Comparison of ENCODE assay signal across 30 cellular contexts in genomic region chr6:44949595-44950201, GRCh38.
"Had no signal": no experiment of that assay in that cellular context is flagged by ENCODE, and none has a peak within 500 bp of the region (broad histone marks: within the 10 kb centered on the region; RNA-seq: fewer than 3 reads in every experiment).

No MANE protein-coding gene starts in this region.

- ATAC-seq: naive thymus-derived CD4-positive, alpha-beta T cell; natural killer cell; psoas muscle; right cardiac atrium; sciatic nerve; stimulated activated naive B cell treated with anti-CD40 and anti-IgM and Interleukin-4, amounts not matched to agents 10 μg/mL and 1 μg/mL and 100 μg/mL, for 72 hours; upper lobe of right lung had no signal

- H3K27ac ChIP-seq: neural progenitor cell, ovary, parathyroid adenoma, psoas muscle, skin epidermis, spleen, stomach, thoracic aorta, thyroid gland, tibial nerve, upper lobe of right lung, uterus had no signal

- H3K36me3 ChIP-seq: neural progenitor cell, ovary, thyroid gland, upper lobe of right lung, uterus had no signal

- H3K79me2 ChIP-seq: parathyroid adenoma had no signal

- H3K4me3 Mint-ChIP-seq: naive thymus-derived CD4-positive, alpha-beta T cell; natural killer cell; nephron; neural progenitor cell; stimulated activated naive B cell treated with anti-CD40 and anti-IgM and Interleukin-4, amounts not matched to agents 10 μg/mL and 1 μg/mL and 100 μg/mL, for 72 hours; stimulated activated naive CD8-positive, alpha-beta T cell treated with anti-CD3 and anti-CD28 coated beads, Interleukin-15, Interleukin-2, amounts not matched to agents 100 ng/mL and 50 ng/mL, for 24 hours; type B pancreatic cell had no signal

- H3K27me3 Mint-ChIP-seq: naive thymus-derived CD4-positive, alpha-beta T cell; progenitor cell of endocrine pancreas; stimulated activated naive B cell treated with anti-CD40 and anti-IgM and Interleukin-4, amounts not matched to agents 10 μg/mL and 1 μg/mL and 100 μg/mL, for 72 hours; stimulated activated naive CD8-positive, alpha-beta T cell treated with anti-CD3 and anti-CD28 coated beads, Interleukin-15, Interleukin-2, amounts not matched to agents 100 ng/mL and 50 ng/mL, for 24 hours; type B pancreatic cell had no signal

- H3K4me1 ChIP-seq: neural progenitor cell, parathyroid adenoma, psoas muscle, spleen, stomach, thyroid gland, tibial nerve, upper lobe of right lung, uterus had no signal

- H3K27ac Mint-ChIP-seq: naive thymus-derived CD4-positive, alpha-beta T cell; natural killer cell; nephron; neural progenitor cell; progenitor cell of endocrine pancreas; stimulated activated naive B cell treated with anti-CD40 and anti-IgM and Interleukin-4, amounts not matched to agents 10 μg/mL and 1 μg/mL and 100 μg/mL, for 72 hours; stimulated activated naive CD8-positive, alpha-beta T cell treated with anti-CD3 and anti-CD28 coated beads, Interleukin-15, Interleukin-2, amounts not matched to agents 100 ng/mL and 50 ng/mL, for 24 hours; type B pancreatic cell had no signal

- H3K9ac ChIP-seq: neural progenitor cell, parathyroid adenoma had no signal

- H3K4me2 ChIP-seq: neural progenitor cell, smooth muscle cell had no signal

- H3K27me3 ChIP-seq: neural progenitor cell, ovary, spleen, stomach, thyroid gland, tibial nerve, upper lobe of right lung, uterus had no signal

- H3K4me1 Mint-ChIP-seq: natural killer cell; nephron; stimulated activated naive B cell treated with anti-CD40 and anti-IgM and Interleukin-4, amounts not matched to agents 10 μg/mL and 1 μg/mL and 100 μg/mL, for 72 hours had no signal

- H2AFZ ChIP-seq: neural progenitor cell, parathyroid adenoma had no signal

- H3K4me3 ChIP-seq: neural progenitor cell, ovary, psoas muscle, skin epidermis, smooth muscle cell, spleen, stomach, thoracic aorta, thyroid gland, tibial nerve, upper lobe of right lung, uterus had no signal

- DNase-seq: naive thymus-derived CD4-positive, alpha-beta T cell; natural killer cell; occipital lobe; ovary; posterior cingulate gyrus; psoas muscle; right cardiac atrium; spleen; stimulated activated CD4-positive, alpha-beta T cell treated with anti-CD3 and anti-CD28 coated beads, Interleukin-12 subunit alpha, Interleukin-12 subunit beta, amount 100 ng/mL, for 4 hours; stimulated activated CD4-positive, alpha-beta T cell treated with anti-CD3 and anti-CD28 coated beads, Interleukin-1b, Interleukin-23, amount 100 ng/mL, for 48 hours; stimulated activated CD4-positive, alpha-beta T cell treated with anti-CD3 and anti-CD28 coated beads, Interleukin-4, amount 100 ng/mL, for 1 hour; stimulated activated CD4-positive, alpha-beta T cell treated with anti-CD3 and anti-CD28 coated beads, Interleukin-4, amount 100 ng/mL, for 4 hours; stimulated activated CD8-positive, alpha-beta memory T cell treated with anti-CD3 and anti-CD28 coated beads, Interleukin-4, amount 100 ng/mL, for 48 hours; stimulated activated naive B cell treated with anti-CD40 and anti-IgM and Interleukin-4, amounts not matched to agents 10 μg/mL and 1 μg/mL and 100 μg/mL, for 72 hours; stimulated activated naive CD4-positive, alpha-beta T cell treated with Interleukin-2 at 50 U/mL for 16 hours; stomach; thyroid gland; upper lobe of right lung; uterus had no signal

- H3K9me3 ChIP-seq: ovary, thyroid gland had no signal
